8 cellular contexts compared by ENCODE assay signal in the genomic region with DNA sequence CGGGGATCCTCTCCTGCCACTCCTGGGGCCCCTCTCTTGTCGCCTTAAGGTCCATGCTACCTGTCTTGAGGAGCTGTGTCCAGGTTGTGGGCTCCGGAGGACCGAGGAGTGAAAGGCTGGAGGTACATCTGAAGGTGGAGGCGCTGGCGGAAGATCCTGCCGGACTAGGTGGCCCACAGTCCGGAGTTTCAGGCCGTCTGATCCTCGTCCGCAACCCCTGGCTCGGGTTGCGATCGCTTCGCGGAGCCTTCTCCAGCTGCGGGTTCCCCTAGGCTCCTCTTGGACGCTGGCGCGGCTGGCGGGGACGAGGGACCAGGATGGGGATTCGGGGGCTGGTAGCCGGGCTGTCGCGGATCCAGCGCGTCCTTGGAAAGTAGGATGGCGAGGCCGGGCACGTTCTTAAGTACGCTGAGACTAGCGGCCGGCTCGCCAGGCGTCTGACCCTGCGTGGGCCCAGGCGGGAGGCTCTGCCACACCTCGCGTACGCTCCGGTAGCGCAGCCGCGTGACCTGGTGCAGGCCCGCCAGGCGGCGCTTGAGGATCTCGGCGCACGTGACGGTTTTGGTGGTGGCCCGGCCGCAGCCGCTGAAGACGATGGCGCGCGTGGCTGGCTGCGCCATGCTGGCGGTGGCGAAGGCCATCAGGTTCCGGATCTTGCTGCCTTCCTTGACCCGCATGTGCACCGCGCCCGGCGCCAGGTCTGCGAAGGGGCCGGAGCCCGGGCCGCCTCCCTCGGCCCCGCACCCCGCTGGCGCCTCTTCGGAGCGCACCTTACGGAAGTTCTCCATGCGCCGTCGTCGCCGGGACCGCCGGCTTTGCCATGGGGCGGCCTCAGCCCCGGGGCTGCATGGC.
DNase-seq lines count a peak whose midpoint lies in the region; ATAC-seq lines count a peak whose summit lies in the region.

No MANE protein-coding gene starts in this region.

- ATAC-seq in GM21717 (IDR thresholded peaks at IDR 0.05; ENCODE audit: unreplicated experiment) = peak; percentile 26

- H3K9me3 ChIP-seq in endocrine pancreas (ENCODE audit: control insufficient read depth, low read length) = no peaks in the 10 kb centered on the region

- no peaks in the 10 kb centered on the region for H3K27me3 ChIP-seq in endocrine pancreas (ENCODE audit: control insufficient read depth, insufficient read depth, low read length)

- H3K36me3 ChIP-seq in endocrine pancreas (ENCODE audit: control insufficient read depth, insufficient read depth, low read length) = no peaks in the 10 kb centered on the region

- peak overlapping the region; percentile 24 for H3K4me3 ChIP-seq in endocrine pancreas (ENCODE audit: control insufficient read depth, insufficient read depth, low read length)

- DNase-seq in DMS53 treated with DMSO at 0.1 percent for 48 hours (lab: John Stamatoyannopoulos, UW; ENCODE audit: unreplicated experiment) (peak; percentile 34), NAMALWA (ENCODE audit: low spot score) (peak; percentile 78), midbrain (lab: John Stamatoyannopoulos, UW) (peak; percentile 68), dedifferentiated amniotic fluid mesenchymal stem cell (ENCODE audit: extremely low spot score) (no peak)
- peak; percentile 86 for DNase-seq in activated CD8-positive, alpha-beta memory T cell treated with anti-CD3 and anti-CD28 coated beads for 24 hours
- peak; percentile 58 for DNase-seq in stimulated activated CD8-positive, alpha-beta memory T cell treated with anti-CD3 and anti-CD28 coated beads, Interleukin-4, amount 100 ng/mL, for 24 hours (ENCODE audit: low read depth)

- peak overlapping the region; percentile 69 for H3K9ac ChIP-seq in endocrine pancreas (ENCODE audit: control insufficient read depth, insufficient read depth, low read length)

- no peaks in the 10 kb centered on the region for H3K4me1 ChIP-seq in endocrine pancreas (ENCODE audit: control insufficient read depth, insufficient read depth, low read length)
